ENCODE assay signal across 1 cellular context in genomic region chr1:201377611-201378092, GRCh38.
TF ChIP-seq lines count a peak whose summit lies in the region.

Gene TNNT2, minus strand, starts transcription at chr1:201377680. Its CDS starts 4,426 bp downstream, at chr1:201373254.

TF ChIP-seq in GM23338, 12 proteins besides CTCF, POLR2A, EP300 and RAD21 (continued from another document):
- TF ChIP-seq ZNF462 (CRISPR knock-in tag; IDR thresholded peaks at IDR 0.05) = no peak
- no peak for TF ChIP-seq REST (IDR thresholded peaks at IDR 0.05; ENCODE audit: unreplicated experiment)
- no peak for TF ChIP-seq POLR2AphosphoS5 (IDR thresholded peaks at IDR 0.05; ENCODE audit: low read depth)
- no peak for TF ChIP-seq JUNB (IDR thresholded peaks at IDR 0.05; ENCODE audit: unreplicated experiment)
- no peak for TF ChIP-seq NANOG (IDR thresholded peaks at IDR 0.05; ENCODE audit: borderline replicate concordance)
- no peak for TF ChIP-seq CREB1 (CRISPR knock-in tag; IDR thresholded peaks at IDR 0.05; ENCODE audit: low read depth)
- TF ChIP-seq EZH2phosphoT487 (IDR thresholded peaks at IDR 0.05; ENCODE audit: unreplicated experiment) = no peak
- TF ChIP-seq EZH2 (IDR thresholded peaks at IDR 0.05; ENCODE audit: low read depth, unreplicated experiment) = no peak
- TF ChIP-seq ZNF114 (CRISPR knock-in tag; IDR thresholded peaks at IDR 0.05) = no peak
- TF ChIP-seq ZNF331 (CRISPR knock-in tag; IDR thresholded peaks at IDR 0.05; ENCODE audit: low read depth) = no peak
